ENCODE assay signal across 25 cellular contexts in the genomic region with DNA sequence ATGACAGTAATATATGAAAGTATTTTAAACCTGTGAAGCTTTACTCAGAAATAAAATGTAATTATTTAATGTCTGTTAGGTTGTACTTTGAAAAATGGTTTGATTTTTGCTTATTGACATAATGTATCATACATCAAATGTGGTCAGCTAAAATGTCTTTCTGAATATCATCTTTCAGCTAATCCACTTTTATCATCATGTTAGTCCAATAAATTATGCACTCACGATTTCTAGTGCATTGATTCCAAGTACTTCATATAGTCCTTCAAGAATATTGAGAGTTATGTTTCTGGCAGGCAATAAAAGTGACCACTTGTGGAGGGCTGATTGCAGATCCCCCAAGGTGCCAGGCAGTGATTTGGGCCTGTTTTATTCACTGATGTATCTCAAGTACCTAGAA.
"Had no signal": no experiment of that assay in that cellular context is flagged by ENCODE, and none has a peak within 500 bp of the region (broad histone marks: within the 10 kb centered on the region; RNA-seq: fewer than 3 reads in every experiment).

No MANE protein-coding gene starts in this region.

- H3K4me3 ChIP-seq: breast epithelium, colonic mucosa, MG63, PC-9 had no signal

- H3K4me1 ChIP-seq: breast epithelium, colonic mucosa had no signal

- H2AFZ ChIP-seq: PC-9 had no signal

- ATAC-seq: activated CD8-positive, alpha-beta memory T cell treated with anti-CD3 and anti-CD28 coated beads, Interleukin-2, amount 10 ng/mL, durations not matched to agents 7 days and 5 days; T-helper 17 cell; WTC11 had no signal

- H3K4me2 ChIP-seq: PC-9 had no signal

- H3K27ac Mint-ChIP-seq: activated CD8-positive, alpha-beta memory T cell treated with anti-CD3 and anti-CD28 coated beads, Interleukin-2, amount 10 ng/mL, durations not matched to agents 7 days and 5 days; activated naive CD4-positive, alpha-beta T cell treated with anti-CD3 and anti-CD28 coated beads, Interleukin-2, amount 50 U/mL, for 24 hours; activated T-cell treated with anti-CD3 and anti-CD28 coated beads, Interleukin-2, amount 50 U/mL, for 24 hours; activated T-helper 1 cell treated with anti-CD3 and anti-CD28 coated beads, Interleukin-12 subunit alpha, Interleukin-12 subunit beta, Interleukin-2, Interleukin-4 antibody, amounts not matched to agents 30 ng/mL and 10 ng/mL and 1 ng/mL, durations not matched to agents 14 hours and 24 hours and 36 hours; T-helper 17 cell had no signal

- H3K4me3 Mint-ChIP-seq: activated CD8-positive, alpha-beta memory T cell treated with anti-CD3 and anti-CD28 coated beads, Interleukin-2, amount 10 ng/mL, durations not matched to agents 7 days and 5 days; activated naive CD4-positive, alpha-beta T cell treated with anti-CD3 and anti-CD28 coated beads, Interleukin-2, amount 50 U/mL, for 24 hours; activated T-cell treated with anti-CD3 and anti-CD28 coated beads, Interleukin-2, amount 50 U/mL, for 24 hours; activated T-helper 1 cell treated with anti-CD3 and anti-CD28 coated beads, Interleukin-12 subunit alpha, Interleukin-12 subunit beta, Interleukin-2, Interleukin-4 antibody, amounts not matched to agents 30 ng/mL and 10 ng/mL and 1 ng/mL, durations not matched to agents 14 hours and 24 hours and 36 hours; T-helper 17 cell; WTC11 had no signal

- H3K36me3 ChIP-seq: breast epithelium, colonic mucosa, MG63 had no signal

- H3K27me3 Mint-ChIP-seq: activated CD8-positive, alpha-beta memory T cell treated with anti-CD3 and anti-CD28 coated beads, Interleukin-2, amount 10 ng/mL, durations not matched to agents 7 days and 5 days; activated naive CD4-positive, alpha-beta T cell treated with anti-CD3 and anti-CD28 coated beads, Interleukin-2, amount 50 U/mL, for 24 hours; activated T-cell treated with anti-CD3 and anti-CD28 coated beads, Interleukin-2, amount 50 U/mL, for 24 hours; T-helper 17 cell had no signal

- H3K4me1 Mint-ChIP-seq: activated CD8-positive, alpha-beta memory T cell treated with anti-CD3 and anti-CD28 coated beads, Interleukin-2, amount 10 ng/mL, durations not matched to agents 7 days and 5 days; activated naive CD4-positive, alpha-beta T cell treated with anti-CD3 and anti-CD28 coated beads, Interleukin-2, amount 50 U/mL, for 24 hours; T-helper 17 cell had no signal

- H3K36me3 Mint-ChIP-seq: activated CD8-positive, alpha-beta memory T cell treated with anti-CD3 and anti-CD28 coated beads, Interleukin-2, amount 10 ng/mL, durations not matched to agents 7 days and 5 days; activated naive CD4-positive, alpha-beta T cell treated with anti-CD3 and anti-CD28 coated beads, Interleukin-2, amount 50 U/mL, for 24 hours had no signal

- DNase-seq: activated CD4-positive, alpha-beta T cell treated with anti-CD3 and anti-CD28 coated beads for 48 hours; activated CD4-positive, alpha-beta T cell treated with anti-CD3 and anti-CD28 coated beads, Interleukin-2, amount 50 U/mL, for 4 hours; activated CD4-positive, CD25-positive, alpha-beta regulatory T cell treated with anti-CD3 and anti-CD28 coated beads, Interleukin-2, amount 50 U/mL, for 72 hours; activated CD8-positive, alpha-beta memory T cell treated with anti-CD3 and anti-CD28 coated beads, Interleukin-2, amount 10 ng/mL, durations not matched to agents 7 days and 5 days; activated effector memory CD4-positive, alpha-beta T cell treated with Interleukin-2 at 50 U/mL for 16 hours; activated naive CD4-positive, alpha-beta T cell; activated T-cell treated with anti-CD3 and anti-CD28 coated beads, Interleukin-2, amount 50 U/mL, for 24 hours; aorta; caudate nucleus; colonic mucosa; MG63; NCI-H146; NCI-H2029; NCI-H2171; NCI-H2227 treated with DMSO at 0.1 percent for 48 hours; NCI-H446 treated with DMSO at 0.1 percent for 48 hours; NCI-H69; PC-9; SHP77 treated with DMSO at 0.1 percent for 48 hours; T-helper 17 cell; T-helper 9 cell had no signal

- H3K27ac ChIP-seq: breast epithelium, colonic mucosa, PC-9 had no signal

- H3K27me3 ChIP-seq: breast epithelium, colonic mucosa had no signal
